Comparison of ENCODE assay signal across 1 cellular context in the genomic region with DNA sequence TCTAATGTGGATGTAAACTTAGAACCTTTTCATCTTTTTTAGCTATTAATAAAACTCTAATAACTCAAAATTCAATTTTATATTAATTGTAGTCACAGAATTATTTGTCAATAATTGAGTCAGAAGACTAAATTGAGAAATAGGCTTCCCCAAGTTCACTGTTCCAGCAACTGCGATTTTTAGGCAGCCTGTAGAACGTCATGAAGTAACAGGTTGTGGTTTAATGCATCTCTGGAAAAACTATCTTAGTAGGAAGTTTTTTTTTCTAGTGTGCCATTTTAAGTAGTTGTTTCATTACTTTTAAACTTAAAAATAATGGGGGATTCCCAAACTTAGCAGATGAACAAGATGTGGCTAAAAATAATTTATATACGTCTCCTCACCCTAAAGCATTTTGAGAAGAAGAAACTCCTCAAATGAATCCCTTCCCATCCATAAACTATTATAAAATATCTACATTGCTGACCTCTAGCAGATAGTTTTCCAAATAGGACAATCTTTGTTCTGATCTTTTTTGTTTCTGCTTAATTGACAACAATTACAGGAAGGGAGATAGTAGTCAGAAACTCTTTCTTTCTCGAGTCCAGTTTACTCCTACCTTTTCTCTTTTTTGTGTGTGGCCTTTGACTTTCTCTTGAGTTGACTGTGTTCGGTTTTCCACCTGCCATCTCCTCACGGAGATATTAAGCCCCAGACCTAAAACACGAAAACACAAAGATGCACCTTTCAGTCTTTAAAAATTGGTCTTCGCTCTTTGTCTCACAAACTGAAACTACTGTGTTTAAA.
TF ChIP-seq lines count a peak whose summit lies in the region.

No MANE protein-coding gene starts in this region.

TF ChIP-seq in GM12878, 131 proteins besides CTCF, POLR2A, EP300 and RAD21:
- TF ChIP-seq NR2F1 (conservative IDR thresholded peaks at IDR 0.05) (peak; percentile 47; the same call in 1 of the 2 replicates), DPF2 (IDR thresholded peaks at IDR 0.05) (no peak), EGR1 (IDR thresholded peaks at IDR 0.05; ENCODE audit: borderline replicate concordance in 1 of 2, low read depth in 2 of 2, low read length in 2 of 2) (0 out of 3 replicates have a peak, but pooled peaks of 1 of the 2 experiments have one; percentile 7), TCF12 (IDR thresholded peaks at IDR 0.05; ENCODE audit: low read depth, low read length) (peak; percentile 86; the same call in 1 of the 2 replicates), TCF3 (IDR thresholded peaks at IDR 0.05; ENCODE audit: borderline replicate concordance, insufficient read depth, low read depth, low read length) (0 out of 2 replicates have a peak, but pooled peaks have one; percentile 43), MTA3 (IDR thresholded peaks at IDR 0.05; ENCODE audit: borderline replicate concordance, low read length) (0 out of 2 replicates have a peak, but pooled peaks have one; percentile 50), MEF2A (IDR thresholded peaks at IDR 0.05; ENCODE audit: insufficient read depth, low read depth, low read length) (peak; percentile 83), CREM (IDR thresholded peaks at IDR 0.05; ENCODE audit: low read depth) (peak; percentile 81; the same call in 1 of the 2 replicates), RBBP5 (conservative IDR thresholded peaks at IDR 0.05) (0 out of 2 replicates have a peak, but pooled peaks have one; percentile 45), SP1 (IDR thresholded peaks at IDR 0.05; ENCODE audit: low read depth, low read length) (peak; percentile 28), RUNX3 (IDR thresholded peaks at IDR 0.05; ENCODE audit: low read length) (peak; percentile 84), MXI1 (IDR thresholded peaks at IDR 0.05; ENCODE audit: low read depth, low read length) (no peak), PML (IDR thresholded peaks at IDR 0.05; ENCODE audit: low read length) (peak; percentile 25; the same call in 1 of the 2 replicates), IKZF1 (conservative IDR thresholded peaks at IDR 0.05) (0 out of 2 replicates have a peak, but pooled peaks have one; percentile 32), CBFB (IDR thresholded peaks at IDR 0.05; ENCODE audit: low read depth) (no peak; the same call in 1 of the 2 replicates), NFIC (IDR thresholded peaks at IDR 0.05; ENCODE audit: low read depth, low read length) (peak; percentile 97), SIX5 (IDR thresholded peaks at IDR 0.05; ENCODE audit: low read depth, low read length, severe bottlenecking) (no peak), IRF4 (IDR thresholded peaks at IDR 0.05; ENCODE audit: low read depth, low read length) (peak; percentile 68; the same call in 1 of the 2 replicates), JUNB (IDR thresholded peaks at IDR 0.05) (peak; percentile 86), ASH2L (IDR thresholded peaks at IDR 0.05; ENCODE audit: borderline replicate concordance, low read depth) (0 out of 2 replicates have a peak, but pooled peaks have one; percentile 78), POLR2AphosphoS5 (IDR thresholded peaks at IDR 0.05; ENCODE audit: low read length) (no peak), EED (IDR thresholded peaks at IDR 0.05; ENCODE audit: low read depth) (peak; percentile 78), CHD1 (IDR thresholded peaks at IDR 0.05; ENCODE audit: low read depth, low read length) (no peak), STAT1 (conservative IDR thresholded peaks at IDR 0.05) (no peak), FOXM1 (IDR thresholded peaks at IDR 0.05; ENCODE audit: low read depth, low read length) (peak; percentile 93), NBN (IDR thresholded peaks at IDR 0.05) (no peak), TAF1 (IDR thresholded peaks at IDR 0.05; ENCODE audit: borderline replicate concordance, low read depth, low read length) (0 out of 2 replicates have a peak, but pooled peaks have one; percentile 32), CEBPB (IDR thresholded peaks at IDR 0.05; ENCODE audit: borderline replicate concordance in 1 of 2, low read depth in 2 of 2, low read length in 2 of 2) (no peak), KDM1A (IDR thresholded peaks at IDR 0.05; ENCODE audit: borderline replicate concordance) (no peak), BCL11A (IDR thresholded peaks at IDR 0.05; ENCODE audit: low read depth, low read length) (peak; percentile 92), MEF2B (IDR thresholded peaks at IDR 0.05; ENCODE audit: partially characterized antibody, poor library complexity, severe bottlenecking) (peak; percentile 46), ZBED1 (IDR thresholded peaks at IDR 0.05; ENCODE audit: borderline replicate concordance) (peak; percentile 82)
- TF ChIP-seq, protein P1, sequence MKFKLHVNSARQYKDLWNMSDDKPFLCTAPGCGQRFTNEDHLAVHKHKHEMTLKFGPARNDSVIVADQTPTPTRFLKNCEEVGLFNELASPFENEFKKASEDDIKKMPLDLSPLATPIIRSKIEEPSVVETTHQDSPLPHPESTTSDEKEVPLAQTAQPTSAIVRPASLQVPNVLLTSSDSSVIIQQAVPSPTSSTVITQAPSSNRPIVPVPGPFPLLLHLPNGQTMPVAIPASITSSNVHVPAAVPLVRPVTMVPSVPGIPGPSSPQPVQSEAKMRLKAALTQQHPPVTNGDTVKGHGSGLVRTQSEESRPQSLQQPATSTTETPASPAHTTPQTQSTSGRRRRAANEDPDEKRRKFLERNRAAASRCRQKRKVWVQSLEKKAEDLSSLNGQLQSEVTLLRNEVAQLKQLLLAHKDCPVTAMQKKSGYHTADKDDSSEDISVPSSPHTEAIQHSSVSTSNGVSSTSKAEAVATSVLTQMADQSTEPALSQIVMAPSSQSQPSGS (IDR thresholded peaks at IDR 0.05; ENCODE audit: low read length), result peak; percentile 79
- TF ChIP-seq, protein P2, sequence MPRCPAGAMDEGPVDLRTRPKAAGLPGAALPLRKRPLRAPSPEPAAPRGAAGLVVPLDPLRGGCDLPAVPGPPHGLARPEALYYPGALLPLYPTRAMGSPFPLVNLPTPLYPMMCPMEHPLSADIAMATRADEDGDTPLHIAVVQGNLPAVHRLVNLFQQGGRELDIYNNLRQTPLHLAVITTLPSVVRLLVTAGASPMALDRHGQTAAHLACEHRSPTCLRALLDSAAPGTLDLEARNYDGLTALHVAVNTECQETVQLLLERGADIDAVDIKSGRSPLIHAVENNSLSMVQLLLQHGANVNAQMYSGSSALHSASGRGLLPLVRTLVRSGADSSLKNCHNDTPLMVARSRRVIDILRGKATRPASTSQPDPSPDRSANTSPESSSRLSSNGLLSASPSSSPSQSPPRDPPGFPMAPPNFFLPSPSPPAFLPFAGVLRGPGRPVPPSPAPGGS (IDR thresholded peaks at IDR 0.05; ENCODE audit: borderline replicate concordance, insufficient read depth, low read depth, low read length, poor library complexity, severe bottlenecking), result peak; percentile 65
- TF ChIP-seq, protein P3, sequence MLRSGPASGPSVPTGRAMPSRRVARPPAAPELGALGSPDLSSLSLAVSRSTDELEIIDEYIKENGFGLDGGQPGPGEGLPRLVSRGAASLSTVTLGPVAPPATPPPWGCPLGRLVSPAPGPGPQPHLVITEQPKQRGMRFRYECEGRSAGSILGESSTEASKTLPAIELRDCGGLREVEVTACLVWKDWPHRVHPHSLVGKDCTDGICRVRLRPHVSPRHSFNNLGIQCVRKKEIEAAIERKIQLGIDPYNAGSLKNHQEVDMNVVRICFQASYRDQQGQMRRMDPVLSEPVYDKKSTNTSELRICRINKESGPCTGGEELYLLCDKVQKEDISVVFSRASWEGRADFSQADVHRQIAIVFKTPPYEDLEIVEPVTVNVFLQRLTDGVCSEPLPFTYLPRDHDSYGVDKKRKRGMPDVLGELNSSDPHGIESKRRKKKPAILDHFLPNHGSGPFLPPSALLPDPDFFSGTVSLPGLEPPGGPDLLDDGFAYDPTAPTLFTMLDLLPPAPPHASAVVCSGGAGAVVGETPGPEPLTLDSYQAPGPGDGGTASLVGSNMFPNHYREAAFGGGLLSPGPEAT (IDR thresholded peaks at IDR 0.05; ENCODE audit: low read depth), result peak; percentile 40; the same call in 1 of the 2 replicates
- TF ChIP-seq, protein P4, sequence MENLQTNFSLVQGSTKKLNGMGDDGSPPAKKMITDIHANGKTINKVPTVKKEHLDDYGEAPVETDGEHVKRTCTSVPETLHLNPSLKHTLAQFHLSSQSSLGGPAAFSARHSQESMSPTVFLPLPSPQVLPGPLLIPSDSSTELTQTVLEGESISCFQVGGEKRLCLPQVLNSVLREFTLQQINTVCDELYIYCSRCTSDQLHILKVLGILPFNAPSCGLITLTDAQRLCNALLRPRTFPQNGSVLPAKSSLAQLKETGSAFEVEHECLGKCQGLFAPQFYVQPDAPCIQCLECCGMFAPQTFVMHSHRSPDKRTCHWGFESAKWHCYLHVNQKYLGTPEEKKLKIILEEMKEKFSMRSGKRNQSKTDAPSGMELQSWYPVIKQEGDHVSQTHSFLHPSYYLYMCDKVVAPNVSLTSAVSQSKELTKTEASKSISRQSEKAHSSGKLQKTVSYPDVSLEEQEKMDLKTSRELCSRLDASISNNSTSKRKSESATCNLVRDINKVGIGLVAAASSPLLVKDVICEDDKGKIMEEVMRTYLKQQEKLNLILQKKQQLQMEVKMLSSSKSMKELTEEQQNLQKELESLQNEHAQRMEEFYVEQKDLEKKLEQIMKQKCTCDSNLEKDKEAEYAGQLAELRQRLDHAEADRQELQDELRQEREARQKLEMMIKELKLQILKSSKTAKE (IDR thresholded peaks at IDR 0.05; ENCODE audit: low read depth, poor library complexity, severe bottlenecking), result peak; percentile 16
- TF ChIP-seq, protein P5, sequence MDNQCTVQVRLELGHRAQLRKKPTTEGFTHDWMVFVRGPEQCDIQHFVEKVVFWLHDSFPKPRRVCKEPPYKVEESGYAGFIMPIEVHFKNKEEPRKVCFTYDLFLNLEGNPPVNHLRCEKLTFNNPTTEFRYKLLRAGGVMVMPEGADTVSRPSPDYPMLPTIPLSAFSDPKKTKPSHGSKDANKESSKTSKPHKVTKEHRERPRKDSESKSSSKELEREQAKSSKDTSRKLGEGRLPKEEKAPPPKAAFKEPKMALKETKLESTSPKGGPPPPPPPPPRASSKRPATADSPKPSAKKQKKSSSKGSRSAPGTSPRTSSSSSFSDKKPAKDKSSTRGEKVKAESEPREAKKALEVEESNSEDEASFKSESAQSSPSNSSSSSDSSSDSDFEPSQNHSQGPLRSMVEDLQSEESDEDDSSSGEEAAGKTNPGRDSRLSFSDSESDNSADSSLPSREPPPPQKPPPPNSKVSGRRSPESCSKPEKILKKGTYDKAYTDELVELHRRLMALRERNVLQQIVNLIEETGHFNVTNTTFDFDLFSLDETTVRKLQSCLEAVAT (IDR thresholded peaks at IDR 0.05), result no peak
- TF ChIP-seq, protein P6, sequence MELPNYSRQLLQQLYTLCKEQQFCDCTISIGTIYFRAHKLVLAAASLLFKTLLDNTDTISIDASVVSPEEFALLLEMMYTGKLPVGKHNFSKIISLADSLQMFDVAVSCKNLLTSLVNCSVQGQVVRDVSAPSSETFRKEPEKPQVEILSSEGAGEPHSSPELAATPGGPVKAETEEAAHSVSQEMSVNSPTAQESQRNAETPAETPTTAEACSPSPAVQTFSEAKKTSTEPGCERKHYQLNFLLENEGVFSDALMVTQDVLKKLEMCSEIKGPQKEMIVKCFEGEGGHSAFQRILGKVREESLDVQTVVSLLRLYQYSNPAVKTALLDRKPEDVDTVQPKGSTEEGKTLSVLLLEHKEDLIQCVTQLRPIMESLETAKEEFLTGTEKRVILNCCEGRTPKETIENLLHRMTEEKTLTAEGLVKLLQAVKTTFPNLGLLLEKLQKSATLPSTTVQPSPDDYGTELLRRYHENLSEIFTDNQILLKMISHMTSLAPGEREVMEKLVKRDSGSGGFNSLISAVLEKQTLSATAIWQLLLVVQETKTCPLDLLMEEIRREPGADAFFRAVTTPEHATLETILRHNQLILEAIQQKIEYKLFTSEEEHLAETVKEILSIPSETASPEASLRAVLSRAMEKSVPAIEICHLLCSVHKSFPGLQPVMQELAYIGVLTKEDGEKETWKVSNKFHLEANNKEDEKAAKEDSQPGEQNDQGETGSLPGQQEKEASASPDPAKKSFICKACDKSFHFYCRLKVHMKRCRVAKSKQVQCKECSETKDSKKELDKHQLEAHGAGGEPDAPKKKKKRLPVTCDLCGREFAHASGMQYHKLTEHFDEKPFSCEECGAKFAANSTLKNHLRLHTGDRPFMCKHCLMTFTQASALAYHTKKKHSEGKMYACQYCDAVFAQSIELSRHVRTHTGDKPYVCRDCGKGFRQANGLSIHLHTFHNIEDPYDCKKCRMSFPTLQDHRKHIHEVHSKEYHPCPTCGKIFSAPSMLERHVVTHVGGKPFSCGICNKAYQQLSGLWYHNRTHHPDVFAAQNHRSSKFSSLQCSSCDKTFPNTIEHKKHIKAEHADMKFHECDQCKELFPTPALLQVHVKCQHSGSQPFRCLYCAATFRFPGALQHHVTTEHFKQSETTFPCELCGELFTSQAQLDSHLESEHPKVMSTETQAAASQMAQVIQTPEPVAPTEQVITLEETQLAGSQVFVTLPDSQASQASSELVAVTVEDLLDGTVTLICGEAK (IDR thresholded peaks at IDR 0.05; ENCODE audit: borderline replicate concordance), result no peak
- TF ChIP-seq, protein P7, sequence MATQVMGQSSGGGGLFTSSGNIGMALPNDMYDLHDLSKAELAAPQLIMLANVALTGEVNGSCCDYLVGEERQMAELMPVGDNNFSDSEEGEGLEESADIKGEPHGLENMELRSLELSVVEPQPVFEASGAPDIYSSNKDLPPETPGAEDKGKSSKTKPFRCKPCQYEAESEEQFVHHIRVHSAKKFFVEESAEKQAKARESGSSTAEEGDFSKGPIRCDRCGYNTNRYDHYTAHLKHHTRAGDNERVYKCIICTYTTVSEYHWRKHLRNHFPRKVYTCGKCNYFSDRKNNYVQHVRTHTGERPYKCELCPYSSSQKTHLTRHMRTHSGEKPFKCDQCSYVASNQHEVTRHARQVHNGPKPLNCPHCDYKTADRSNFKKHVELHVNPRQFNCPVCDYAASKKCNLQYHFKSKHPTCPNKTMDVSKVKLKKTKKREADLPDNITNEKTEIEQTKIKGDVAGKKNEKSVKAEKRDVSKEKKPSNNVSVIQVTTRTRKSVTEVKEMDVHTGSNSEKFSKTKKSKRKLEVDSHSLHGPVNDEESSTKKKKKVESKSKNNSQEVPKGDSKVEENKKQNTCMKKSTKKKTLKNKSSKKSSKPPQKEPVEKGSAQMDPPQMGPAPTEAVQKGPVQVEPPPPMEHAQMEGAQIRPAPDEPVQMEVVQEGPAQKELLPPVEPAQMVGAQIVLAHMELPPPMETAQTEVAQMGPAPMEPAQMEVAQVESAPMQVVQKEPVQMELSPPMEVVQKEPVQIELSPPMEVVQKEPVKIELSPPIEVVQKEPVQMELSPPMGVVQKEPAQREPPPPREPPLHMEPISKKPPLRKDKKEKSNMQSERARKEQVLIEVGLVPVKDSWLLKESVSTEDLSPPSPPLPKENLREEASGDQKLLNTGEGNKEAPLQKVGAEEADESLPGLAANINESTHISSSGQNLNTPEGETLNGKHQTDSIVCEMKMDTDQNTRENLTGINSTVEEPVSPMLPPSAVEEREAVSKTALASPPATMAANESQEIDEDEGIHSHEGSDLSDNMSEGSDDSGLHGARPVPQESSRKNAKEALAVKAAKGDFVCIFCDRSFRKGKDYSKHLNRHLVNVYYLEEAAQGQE (IDR thresholded peaks at IDR 0.05; ENCODE audit: low read depth, low read length), result peak; percentile 58
